ENCODE assay signal across 15 cellular contexts in genomic region chr1:112855152-112855836, GRCh38.
DNase-seq lines count a peak whose midpoint lies in the region; ATAC-seq, FAIRE-seq and TF ChIP-seq lines count a peak whose summit lies in the region.
"Had no signal": no experiment of that assay in that cellular context is flagged by ENCODE, and none has a peak within 500 bp of the region (broad histone marks: within the 10 kb centered on the region; RNA-seq: fewer than 3 reads in every experiment).

No MANE protein-coding gene starts in this region.

- no peaks in the 10 kb centered on the region for H3K36me3 ChIP-seq in small intestine (ENCODE audit: control insufficient read depth in 2 of 2, insufficient read depth in 2 of 2, low read length in 2 of 2)
- H3K36me3 ChIP-seq: heart left ventricle, neural progenitor cell had no signal

- peak overlapping the region; percentile 29 for H3K4me3 Mint-ChIP-seq in activated CD8-positive, alpha-beta memory T cell treated with anti-CD3 and anti-CD28 coated beads, Interleukin-2, amount 10 ng/mL, durations not matched to agents 7 days and 5 days
- peak overlapping the region; percentile 75 for H3K4me3 Mint-ChIP-seq in T-helper 17 cell
- no peak overlapping the region for H3K4me3 Mint-ChIP-seq in activated T-cell treated with anti-CD3 and anti-CD28 coated beads, Interleukin-2, amount 50 U/mL, for 4 hours
- H3K4me3 Mint-ChIP-seq: activated T-cell treated with anti-CD3 and anti-CD28 coated beads, Interleukin-2, amount 50 U/mL, for 24 hours; neural progenitor cell had no signal

- no peak for ATAC-seq in activated CD8-positive, alpha-beta memory T cell treated with anti-CD3 and anti-CD28 coated beads, Interleukin-2, amount 10 ng/mL, durations not matched to agents 7 days and 5 days
- ATAC-seq in T-helper 17 cell (no peak), GM19455 (IDR thresholded peaks at IDR 0.05; ENCODE audit: unreplicated experiment) (no peak)
- no peak for ATAC-seq in activated T-cell treated with anti-CD3 and anti-CD28 coated beads, Interleukin-2, amount 50 U/mL, for 4 hours
- ATAC-seq: activated CD4-positive, CD25-positive, alpha-beta regulatory T cell treated with anti-CD3 and anti-CD28 coated beads, Interleukin-2, amount 50 U/mL, for 24 hours; heart left ventricle had no signal

- H3K4me3 ChIP-seq in fibroblast of villous mesenchyme (ENCODE audit: low read depth, low read length) (peak overlapping the region; percentile 28), small intestine (ENCODE audit: low read depth in 1 of 2, low read length in 2 of 2) (no peak overlapping the region)
- H3K4me3 ChIP-seq: neural progenitor cell had no signal

- no peaks in the 10 kb centered on the region for H3K4me1 ChIP-seq in small intestine (ENCODE audit: control insufficient read depth in 2 of 2, insufficient read depth in 1 of 2, low read depth in 1 of 2, low read length in 1 of 2)
- H3K4me1 ChIP-seq: neural progenitor cell had no signal

- peaks cover 47% of the 10 kb centered on the region for H3K27me3 Mint-ChIP-seq in activated CD8-positive, alpha-beta memory T cell treated with anti-CD3 and anti-CD28 coated beads, Interleukin-2, amount 10 ng/mL, durations not matched to agents 7 days and 5 days
- peaks cover 36% of the 10 kb centered on the region for H3K27me3 Mint-ChIP-seq in T-helper 17 cell
- H3K27me3 Mint-ChIP-seq in activated T-cell treated with anti-CD3 and anti-CD28 coated beads, Interleukin-2, amount 50 U/mL, for 4 hours (ENCODE audit: low read depth), result peaks cover 29% of the 10 kb centered on the region

- DNase-seq in activated CD8-positive, alpha-beta memory T cell treated with anti-CD3 and anti-CD28 coated beads, Interleukin-2, amount 10 ng/mL, durations not matched to agents 7 days and 5 days, result no peak
- no peak for DNase-seq in activated CD8-positive, alpha-beta memory T cell treated with anti-CD3 and anti-CD28 coated beads, Interleukin-2, amount 50 U/mL, for 4 hours
- DNase-seq in T-helper 17 cell, result no peak
- DNase-seq in fibroblast of villous mesenchyme (ENCODE audit: low read depth), result no peak
- peak; percentile 23 for DNase-seq in small intestine
- DNase-seq in NCI-H2107 treated with DMSO at 0.1 percent for 48 hours (lab: John Stamatoyannopoulos, UW; ENCODE audit: unreplicated experiment), result no peak
- DNase-seq in activated T-cell treated with anti-CD3 and anti-CD28 coated beads, Interleukin-2, amount 50 U/mL, for 4 hours, result no peak
- DNase-seq: activated T-cell treated with anti-CD3 and anti-CD28 coated beads, Interleukin-2, amount 50 U/mL, for 24 hours; anterior cingulate cortex; heart left ventricle; NCI-H1092 treated with DMSO at 0.1 percent for 48 hours; NCI-H226 had no signal

- CTCF ChIA-PET in activated CD8-positive, alpha-beta memory T cell treated with anti-CD3 and anti-CD28 coated beads, Interleukin-2, amount 10 ng/mL, durations not matched to agents 7 days and 5 days (lab: Charles Lee), result interaction anchor here (0.9 to 1.6 kb wide), 3 partner anchors 24 to 58 kb away, joined by 3 read pairs; no protein-coding TSS in a partner anchor

- H3K27me3 ChIP-seq in small intestine (ENCODE audit: control insufficient read depth in 2 of 2, insufficient read depth in 2 of 2, low read length in 2 of 2), result no peaks in the 10 kb centered on the region

- no peaks in the 10 kb centered on the region for H3K36me3 Mint-ChIP-seq in activated CD8-positive, alpha-beta memory T cell treated with anti-CD3 and anti-CD28 coated beads, Interleukin-2, amount 10 ng/mL, durations not matched to agents 7 days and 5 days
- no peaks in the 10 kb centered on the region for H3K36me3 Mint-ChIP-seq in T-helper 17 cell (ENCODE audit: low read depth)
- no peaks in the 10 kb centered on the region for H3K36me3 Mint-ChIP-seq in activated T-cell treated with anti-CD3 and anti-CD28 coated beads, Interleukin-2, amount 50 U/mL, for 4 hours (ENCODE audit: insufficient read depth)
- H3K36me3 Mint-ChIP-seq: neural progenitor cell had no signal

- no peak overlapping the region for H3K27ac Mint-ChIP-seq in activated CD8-positive, alpha-beta memory T cell treated with anti-CD3 and anti-CD28 coated beads, Interleukin-2, amount 10 ng/mL, durations not matched to agents 7 days and 5 days
- no peak overlapping the region for H3K27ac Mint-ChIP-seq in T-helper 17 cell
- H3K27ac Mint-ChIP-seq: activated T-cell treated with anti-CD3 and anti-CD28 coated beads, Interleukin-2, amount 50 U/mL, for 24 hours; neural progenitor cell had no signal

- no peak for TF ChIP-seq CTCF in fibroblast of villous mesenchyme (IDR thresholded peaks at IDR 0.05; ENCODE audit: insufficient read depth, low read depth, low read length)

- no peak overlapping the region for H3K27ac ChIP-seq in small intestine (ENCODE audit: low read depth in 1 of 2, low read length in 1 of 2)
- H3K27ac ChIP-seq: heart left ventricle, neural progenitor cell had no signal

- no peaks in the 10 kb centered on the region for H3K9me3 ChIP-seq in T-helper 17 cell (ENCODE audit: control insufficient read depth, low read length, poor library complexity, severe bottlenecking)
- no peaks in the 10 kb centered on the region for H3K9me3 ChIP-seq in small intestine (ENCODE audit: control insufficient read depth, low read depth)
- H3K9me3 ChIP-seq: heart left ventricle had no signal

- no peaks in the 10 kb centered on the region for H3K4me1 Mint-ChIP-seq in activated CD8-positive, alpha-beta memory T cell treated with anti-CD3 and anti-CD28 coated beads, Interleukin-2, amount 10 ng/mL, durations not matched to agents 7 days and 5 days
- peaks cover 2% of the 10 kb centered on the region for H3K4me1 Mint-ChIP-seq in T-helper 17 cell
- no peaks in the 10 kb centered on the region for H3K4me1 Mint-ChIP-seq in activated T-cell treated with anti-CD3 and anti-CD28 coated beads, Interleukin-2, amount 50 U/mL, for 4 hours (ENCODE audit: low read depth)
- H3K4me1 Mint-ChIP-seq: neural progenitor cell had no signal

- 36 to 49% (median 48%) methylated on average over 6 of the region's 6 CpGs for WGBS in small intestine, 3 donors

- no peak for FAIRE-seq in small intestine (lab: Jason Lieb, UNC)

- no peaks in the 10 kb centered on the region for H3K9me3 Mint-ChIP-seq in activated CD8-positive, alpha-beta memory T cell treated with anti-CD3 and anti-CD28 coated beads, Interleukin-2, amount 10 ng/mL, durations not matched to agents 7 days and 5 days (ENCODE audit: low read depth)
- H3K9me3 Mint-ChIP-seq in activated T-cell treated with anti-CD3 and anti-CD28 coated beads, Interleukin-2, amount 50 U/mL, for 4 hours, result no peaks in the 10 kb centered on the region
- H3K9me3 Mint-ChIP-seq: activated T-cell treated with anti-CD3 and anti-CD28 coated beads, Interleukin-2, amount 50 U/mL, for 24 hours; neural progenitor cell had no signal
